1 cellular context compared by ENCODE assay signal in genomic region chr1:34859442-34860200, GRCh38.
TF ChIP-seq lines count a peak whose summit lies in the region.

Gene SMIM12, minus strand, starts transcription at chr1:34859749. Its CDS starts 3,772 bp downstream, at chr1:34855977.

TF ChIP-seq in K562, 482 proteins besides CTCF, POLR2A, EP300 and RAD21 (continued from another document):
- no peak for TF ChIP-seq PKNOX1 (IDR thresholded peaks at IDR 0.05)
- peak; percentile 64 for TF ChIP-seq CEBPB (tag; IDR thresholded peaks at IDR 0.05)
- no peak for TF ChIP-seq SRSF9 (IDR thresholded peaks at IDR 0.05; ENCODE audit: borderline replicate concordance, low read depth, low read length)
- no peak for TF ChIP-seq ZNF143 (CRISPR knock-in tag; IDR thresholded peaks at IDR 0.05)
- TF ChIP-seq ZNF589 (CRISPR knock-in tag; IDR thresholded peaks at IDR 0.05; ENCODE audit: low read depth): no peak
- TF ChIP-seq KAT2B (IDR thresholded peaks at IDR 0.05; ENCODE audit: low read depth, low read length): no peak
- peak; percentile 96 for TF ChIP-seq XRCC5 (IDR thresholded peaks at IDR 0.05; ENCODE audit: low read depth, low read length)
- peak; percentile 96 for TF ChIP-seq NR2C1 (IDR thresholded peaks at IDR 0.05)
- TF ChIP-seq NR2C1 (tag; IDR thresholded peaks at IDR 0.05): peak; percentile 97
- TF ChIP-seq ARID1B (IDR thresholded peaks at IDR 0.05): peak; percentile 32; the same call in 1 of the 2 replicates
- TF ChIP-seq NBN (IDR thresholded peaks at IDR 0.05; ENCODE audit: low read depth): peak; percentile 91
- no peak for TF ChIP-seq SIRT6 (IDR thresholded peaks at IDR 0.05; ENCODE audit: low read depth, low read length)
- peak; percentile 89 for TF ChIP-seq BRD4 (IDR thresholded peaks at IDR 0.05)
- TF ChIP-seq ETS1 (conservative IDR thresholded peaks at IDR 0.05; ENCODE audit: control insufficient read depth, low read depth, low read length): no peak; the same call in none of the 2 replicates
- peak in 1 of 2 experiments; percentile 77; a peak in 1 of 4 replicates for TF ChIP-seq KDM4B (IDR thresholded peaks at IDR 0.05; ENCODE audit: borderline replicate concordance in 2 of 2, low read depth in 1 of 2)
- peak; percentile 92 for TF ChIP-seq AFF4 (CRISPR knock-in tag; IDR thresholded peaks at IDR 0.05)
- TF ChIP-seq NR0B1 (IDR thresholded peaks at IDR 0.05; ENCODE audit: partially characterized antibody): no peak
- TF ChIP-seq GTF2E2 (tag; IDR thresholded peaks at IDR 0.05): no peak
- peak; percentile 81 for TF ChIP-seq NFIC (IDR thresholded peaks at IDR 0.05)
- TF ChIP-seq HBP1 (CRISPR knock-in tag; IDR thresholded peaks at IDR 0.05): no peak
- peak; percentile 93; the same call in 1 of the 2 replicates for TF ChIP-seq IRF1 (CRISPR knock-in tag; IDR thresholded peaks at IDR 0.05; ENCODE audit: borderline replicate concordance)
- 0 out of 2 replicates have a peak, but pooled peaks have one; percentile 35 for TF ChIP-seq BCOR (IDR thresholded peaks at IDR 0.05)
- peak; percentile 82 for TF ChIP-seq EGR1 (conservative IDR thresholded peaks at IDR 0.05)
- TF ChIP-seq CLOCK (CRISPR knock-in tag; IDR thresholded peaks at IDR 0.05; ENCODE audit: borderline replicate concordance): no peak
- no peak for TF ChIP-seq IFI16 (CRISPR knock-in tag; IDR thresholded peaks at IDR 0.05)
- peak; percentile 20 for TF ChIP-seq ZFP36 (IDR thresholded peaks at IDR 0.05; ENCODE audit: low read depth, low read length, partially characterized antibody)
- TF ChIP-seq HIVEP1 (CRISPR knock-in tag; IDR thresholded peaks at IDR 0.05): no peak
- peak in 1 of 3 experiments; percentile 85; a peak in 3 of 6 replicates for TF ChIP-seq ZBTB11 (CRISPR knock-in tag; IDR thresholded peaks at IDR 0.05)
- peak; percentile 87 for TF ChIP-seq HCFC1 (IDR thresholded peaks at IDR 0.05; ENCODE audit: low read depth, low read length)
- peak; percentile 66 for TF ChIP-seq ZNF740 (CRISPR knock-in tag; IDR thresholded peaks at IDR 0.05)
- no peak for TF ChIP-seq ZNF740 (tag; IDR thresholded peaks at IDR 0.05)
- TF ChIP-seq SMAD4 (CRISPR knock-in tag; conservative IDR thresholded peaks at IDR 0.05): peak; percentile 55; the same call in 1 of the 2 replicates
- TF ChIP-seq ZNF436 (CRISPR knock-in tag; IDR thresholded peaks at IDR 0.05): no peak
- TF ChIP-seq DEAF1 (CRISPR knock-in tag; IDR thresholded peaks at IDR 0.05): no peak
TF ChIP-seq in K562: peak in this region for 213.
